In the genomic region with DNA sequence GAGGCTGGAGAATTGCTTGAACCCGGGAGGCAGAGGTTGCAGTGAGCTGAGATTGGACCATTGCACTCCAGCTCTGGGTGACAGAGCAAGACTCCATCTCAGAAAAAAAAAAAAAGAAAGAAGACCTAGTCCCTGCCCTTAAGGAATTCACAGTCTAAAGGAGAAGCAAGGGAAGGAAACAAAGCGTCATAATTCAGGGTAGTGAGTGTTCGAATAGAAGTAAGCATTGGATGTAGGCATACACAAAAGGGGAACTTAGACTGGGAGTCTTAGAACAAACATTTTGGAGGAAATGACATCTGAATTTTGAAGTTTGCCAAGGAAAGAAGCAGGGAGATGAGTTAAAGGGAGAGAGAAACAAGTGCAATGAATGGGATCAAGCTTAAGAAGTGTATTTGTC, we compare ENCODE assay signal across 27 cellular contexts.
"Had no signal": no experiment of that assay in that cellular context is flagged by ENCODE, and none has a peak within 500 bp of the region (broad histone marks: within the 10 kb centered on the region; RNA-seq: fewer than 3 reads in every experiment).

No MANE protein-coding gene starts in this region.

- H3K27ac Mint-ChIP-seq: activated B cell treated with CpG ODN at 0.5 μM for 24 hours; activated CD8-positive, alpha-beta T cell treated with anti-CD3 and anti-CD28 coated beads for 36 hours; activated naive CD8-positive, alpha-beta T cell; naive thymus-derived CD8-positive, alpha-beta T cell; T-cell; T-helper 2 cell treated with Interferon-gamma antibody and Interleukin-4, amounts not matched to agents 5 μg/mL and 100 μg/mL, for 36 hours had no signal

- H3K79me2 ChIP-seq: parathyroid adenoma had no signal

- H2AFZ ChIP-seq: parathyroid adenoma had no signal

- H3K27me3 ChIP-seq: esophagus squamous epithelium, spleen, testis, transverse colon had no signal

- H3K36me3 ChIP-seq: esophagus squamous epithelium, spleen, transverse colon had no signal

- H3K36me3 Mint-ChIP-seq: activated naive CD8-positive, alpha-beta T cell; naive thymus-derived CD8-positive, alpha-beta T cell; T-cell had no signal

- H3K27ac ChIP-seq: epithelial cell of prostate, esophagus squamous epithelium, parathyroid adenoma, spleen, testis, transverse colon had no signal

- ATAC-seq: activated CD8-positive, alpha-beta T cell treated with anti-CD3 and anti-CD28 coated beads for 36 hours; naive thymus-derived CD8-positive, alpha-beta T cell; right cardiac atrium; T-cell had no signal

- H3K27me3 Mint-ChIP-seq: activated B cell treated with CpG ODN at 0.5 μM for 24 hours; activated CD8-positive, alpha-beta T cell treated with anti-CD3 and anti-CD28 coated beads for 36 hours; activated naive CD8-positive, alpha-beta T cell; central memory CD8-positive, alpha-beta T cell; T-cell had no signal

- DNase-seq: activated B cell treated with CpG ODN at 0.5 μM for 24 hours; activated CD4-positive, alpha-beta T cell treated with anti-CD3 and anti-CD28 coated beads, Interleukin-2, amount 50 U/mL, for 1 hour; activated CD8-positive, alpha-beta T cell treated with anti-CD3 and anti-CD28 coated beads for 36 hours; activated effector memory CD4-positive, alpha-beta T cell treated with Interleukin-2 at 50 U/mL for 16 hours; activated naive CD4-positive, alpha-beta T cell treated with Interleukin-2 at 50 U/mL for 16 hours; activated T-cell treated with anti-CD3 and anti-CD28 coated beads, Interleukin-2, amount 50 U/mL, for 48 hours; anterior cingulate cortex; effector CD8-positive, alpha-beta T cell; esophagus squamous epithelium; foreskin melanocyte; islet precursor cell; mesenchymal stem cell; naive thymus-derived CD8-positive, alpha-beta T cell; nucleus accumbens; right cardiac atrium; spleen; stimulated activated CD4-positive, alpha-beta T cell treated with anti-CD3 and anti-CD28 coated beads, Interleukin-2, amount 100 ng/mL, for 48 hours; stimulated activated naive CD4-positive, alpha-beta T cell treated with Interleukin-2 at 50 U/mL for 16 hours; T-cell; testis; transverse colon had no signal

- H3K9me3 ChIP-seq: esophagus squamous epithelium, spleen, testis, transverse colon had no signal

- H3K4me1 ChIP-seq: esophagus squamous epithelium, parathyroid adenoma, spleen, testis, transverse colon had no signal

- H3K9me3 Mint-ChIP-seq: activated B cell treated with CpG ODN at 0.5 μM for 24 hours; activated CD8-positive, alpha-beta T cell treated with anti-CD3 and anti-CD28 coated beads for 36 hours; central memory CD8-positive, alpha-beta T cell; naive thymus-derived CD8-positive, alpha-beta T cell; neural crest cell; T-cell; T-helper 2 cell treated with Interferon-gamma antibody and Interleukin-4, amounts not matched to agents 5 μg/mL and 100 μg/mL, for 36 hours had no signal

- H3K4me3 Mint-ChIP-seq: activated B cell treated with CpG ODN at 0.5 μM for 24 hours; activated CD8-positive, alpha-beta T cell treated with anti-CD3 and anti-CD28 coated beads for 36 hours; activated naive CD8-positive, alpha-beta T cell; central memory CD8-positive, alpha-beta T cell; naive thymus-derived CD8-positive, alpha-beta T cell; neural crest cell; T-cell; T-helper 2 cell treated with Interferon-gamma antibody and Interleukin-4, amounts not matched to agents 5 μg/mL and 100 μg/mL, for 36 hours had no signal

- H3K4me3 ChIP-seq: esophagus squamous epithelium, spleen, testis, transverse colon had no signal

- H3K4me1 Mint-ChIP-seq: activated B cell treated with CpG ODN at 0.5 μM for 24 hours; central memory CD8-positive, alpha-beta T cell; neural crest cell; T-cell had no signal
